18 cellular contexts compared by ENCODE assay signal in the genomic region with DNA sequence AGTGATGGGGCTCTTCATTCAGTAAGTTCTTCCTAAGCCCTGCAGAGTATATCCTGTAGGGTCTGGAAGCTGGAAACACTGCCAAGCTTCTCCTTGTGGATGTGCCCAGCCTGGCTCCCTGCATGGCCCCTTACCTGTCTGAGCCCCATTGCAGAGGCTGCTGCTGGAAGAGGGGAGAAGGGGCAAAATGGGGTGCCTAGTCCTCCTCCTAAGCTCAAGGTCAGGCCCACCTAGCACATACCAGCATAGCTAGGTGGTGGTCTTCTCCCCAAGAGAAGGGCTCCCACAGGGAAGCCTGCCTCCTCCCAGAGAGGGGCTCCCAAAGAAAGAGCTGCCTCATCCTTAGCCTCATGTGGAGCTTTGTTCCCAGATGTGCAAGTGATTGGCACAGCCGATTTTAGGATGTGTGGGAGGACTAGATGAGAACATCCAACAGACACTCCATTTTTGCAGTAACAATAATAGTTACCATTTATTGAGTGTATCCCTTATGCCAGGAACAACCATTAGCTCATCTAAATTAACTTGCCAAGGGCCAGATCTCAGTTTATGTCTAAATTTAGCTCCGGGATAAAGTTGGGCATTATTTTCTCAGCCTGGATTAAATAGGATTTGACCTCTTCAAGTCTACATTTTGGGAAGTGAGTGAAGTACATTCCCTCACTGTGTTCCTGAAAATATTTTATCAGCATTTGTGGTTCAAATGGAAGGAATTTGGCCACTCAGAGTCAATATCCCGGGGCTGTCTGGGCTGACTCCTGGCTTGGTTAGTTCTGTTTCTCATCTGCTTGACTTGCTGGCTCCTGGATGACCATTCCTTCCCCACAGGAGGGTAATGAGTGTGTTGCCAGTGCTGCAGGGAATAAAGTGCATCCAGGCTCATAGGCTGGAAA.
DNase-seq lines count a peak whose midpoint lies in the region; ATAC-seq and TF ChIP-seq lines count a peak whose summit lies in the region.
"Had no signal": no experiment of that assay in that cellular context is flagged by ENCODE, and none has a peak within 500 bp of the region (broad histone marks: within the 10 kb centered on the region; RNA-seq: fewer than 3 reads in every experiment).

No MANE protein-coding gene starts in this region.

- H3K36me3 ChIP-seq in IMR-90 (ENCODE audit: control insufficient read depth, insufficient read depth, low read length), result no peaks in the 10 kb centered on the region
- no peaks in the 10 kb centered on the region for H3K36me3 ChIP-seq in body of pancreas (replicated peaks in 1 of 2; ENCODE audit: insufficient read depth in 1 of 2, low read depth in 2 of 2)
- no peaks in the 10 kb centered on the region for H3K36me3 ChIP-seq in mesenchymal stem cell (ENCODE audit: control insufficient read depth in 1 of 2, insufficient read depth in 2 of 2, low read depth in 1 of 2, low read length in 2 of 2)
- no peaks in the 10 kb centered on the region for H3K36me3 ChIP-seq in uterus
- H3K36me3 ChIP-seq in endodermal cell (ENCODE audit: control insufficient read depth, insufficient read depth, low read length), result no peaks in the 10 kb centered on the region
- H3K36me3 ChIP-seq: brain microvascular endothelial cell, thyroid gland had no signal

- H2BK12ac ChIP-seq in mesenchymal stem cell (ENCODE audit: low read length in 2 of 2), result no peak overlapping the region

- H3K4ac ChIP-seq in IMR-90 (ENCODE audit: low read depth, low read length) (no peak overlapping the region), mesenchymal stem cell (ENCODE audit: low read depth in 1 of 2, low read length in 2 of 2) (no peak overlapping the region)

- H2AK5ac ChIP-seq in IMR-90 (ENCODE audit: low read depth, low read length), result no peak overlapping the region
- peak overlapping the region; percentile 1 for H2AK5ac ChIP-seq in mesenchymal stem cell (ENCODE audit: low read length, severe bottlenecking)

- POLR2A ChIA-PET in IMR-90 (lab: Charles Lee; ENCODE audit: unreplicated experiment), result no interaction called here

- ATAC-seq in IMR-90 (ENCODE audit: low read depth), result no peak
- peak; percentile 62 for ATAC-seq in body of pancreas
- ATAC-seq: activated CD8-positive, alpha-beta T cell treated with anti-CD3 and anti-CD28 coated beads for 36 hours had no signal

- H3K23ac ChIP-seq in IMR-90 (ENCODE audit: low read depth, low read length) (no peak overlapping the region), mesenchymal stem cell (ENCODE audit: low read length in 2 of 2) (no peak overlapping the region)

- no peak overlapping the region for H2BK20ac ChIP-seq in IMR-90 (ENCODE audit: low read depth, low read length)

- H3K27ac ChIP-seq in IMR-90 (ENCODE audit: insufficient read depth, low read length), result no peak overlapping the region
- no peak overlapping the region for H3K27ac ChIP-seq in body of pancreas
- no peak overlapping the region for H3K27ac ChIP-seq in mesenchymal stem cell (ENCODE audit: low read length, poor library complexity, severe bottlenecking)
- H3K27ac ChIP-seq in uterus, result peak overlapping the region; percentile 81 to 83
- H3K27ac ChIP-seq in endodermal cell (ENCODE audit: low read depth, low read length), result no peak overlapping the region
- H3K27ac ChIP-seq: brain microvascular endothelial cell, SK-N-MC, thyroid gland had no signal

- no peak for TF ChIP-seq POLR2A in IMR-90 (IDR thresholded peaks at IDR 0.05; ENCODE audit: low read depth, low read length)
- no peak for TF ChIP-seq POLR2A in body of pancreas (IDR thresholded peaks at IDR 0.05)
- no peak for TF ChIP-seq POLR2A in uterus (IDR thresholded peaks at IDR 0.05)

- dilution Hi-C loops in IMR-90 (cut with HindIII; ENCODE audit: low sequenced_read_pairs, unreplicated experiment), result no loop called here

- no CpG with 5 or more reads among the region's 3 CpGs for WGBS in IMR-90 (ENCODE audit: extremely low coverage in 2 of 2, insufficient read length in 1 of 2), 2 experiments
- 79 to 88% methylated on average over 3 of the region's 3 CpGs for WGBS in body of pancreas, 2 donors
- 57% methylated on average over 3 of the region's 3 CpGs for WGBS in mesenchymal stem cell
- 88 to 89% methylated on average over 3 of the region's 3 CpGs for WGBS in endodermal cell (ENCODE audit: insufficient coverage in 1 of 2, insufficient read length in 1 of 2), 2 experiments

- no peaks in the 10 kb centered on the region for H3K79me1 ChIP-seq in IMR-90 (ENCODE audit: low read depth in 1 of 2, low read length in 2 of 2)
- H3K79me1 ChIP-seq in mesenchymal stem cell (replicated peaks; ENCODE audit: low read length, poor library complexity, severe bottlenecking), result no peaks in the 10 kb centered on the region

- no peak overlapping the region for H2AK9ac ChIP-seq in IMR-90 (replicated peaks; ENCODE audit: low read depth, low read length, poor library complexity)

- H3K9me3 ChIP-seq in IMR-90 (ENCODE audit: control insufficient read depth, insufficient read depth, low read length) (no peaks in the 10 kb centered on the region), body of pancreas (no peaks in the 10 kb centered on the region), mesenchymal stem cell (ENCODE audit: control insufficient read depth, low read length) (no peaks in the 10 kb centered on the region), uterus (no peaks in the 10 kb centered on the region), endodermal cell (ENCODE audit: control insufficient read depth, low read length) (no peaks in the 10 kb centered on the region)
- H3K9me3 ChIP-seq: thyroid gland had no signal

- no peak overlapping the region for H2BK5ac ChIP-seq in IMR-90 (ENCODE audit: low read depth, low read length, poor library complexity, severe bottlenecking)
- no peak overlapping the region for H2BK5ac ChIP-seq in mesenchymal stem cell (ENCODE audit: low read depth, low read length, poor library complexity, severe bottlenecking)

- H3K27me3 ChIP-seq in IMR-90 (ENCODE audit: control insufficient read depth, insufficient read depth, low read length) (peaks cover 23% of the 10 kb centered on the region), body of pancreas (no peaks in the 10 kb centered on the region), mesenchymal stem cell (ENCODE audit: control insufficient read depth in 1 of 2, insufficient read depth in 1 of 2, low read length in 2 of 2) (peaks cover 0 to 9% of the 10 kb centered on the region in 2 experiments), uterus (no peaks in the 10 kb centered on the region), endodermal cell (ENCODE audit: control insufficient read depth, insufficient read depth, low read length, poor library complexity, severe bottlenecking) (no peaks in the 10 kb centered on the region)
- H3K27me3 ChIP-seq: thyroid gland had no signal

- H3K9ac ChIP-seq in IMR-90 (ENCODE audit: low read depth, low read length), result no peak overlapping the region
- H3K9ac ChIP-seq in mesenchymal stem cell (ENCODE audit: low read length), result peak overlapping the region; percentile 39
- H3K9ac ChIP-seq in endodermal cell (ENCODE audit: extremely low read depth, low read length, poor library complexity, severe bottlenecking), result no peak overlapping the region

- no peak overlapping the region for H3K4me3 Mint-ChIP-seq in endodermal cell
- H3K4me3 Mint-ChIP-seq: activated CD8-positive, alpha-beta T cell treated with anti-CD3 and anti-CD28 coated beads for 36 hours; CD4-positive, alpha-beta memory T cell; naive B cell had no signal

- DNase-seq in IMR-90, result peak; percentile 11
- DNase-seq in body of pancreas, result peak in 1 of 4 donors; percentile 32
- DNase-seq in mesenchymal stem cell, result no peak
- DNase-seq in uterus, result peak; percentile 61 to 67
- DNase-seq in endodermal cell, result no peak
- no peak for DNase-seq in foreskin fibroblast
- no peak for DNase-seq in NCI-H1930 (lab: John Stamatoyannopoulos, UW)
- DNase-seq: activated CD8-positive, alpha-beta T cell treated with anti-CD3 and anti-CD28 coated beads for 36 hours; activated effector memory CD4-positive, alpha-beta T cell treated with Interleukin-2 at 50 U/mL for 16 hours; brain microvascular endothelial cell; CD4-positive, alpha-beta memory T cell; effector CD8-positive, alpha-beta T cell; GF-D8; naive B cell; NCI-H1092; stimulated activated CD4-positive, alpha-beta T cell treated with anti-CD3 and anti-CD28 coated beads, Interleukin-1b, Interleukin-23, amount 100 ng/mL, for 48 hours; thyroid gland had no signal

- CTCF ChIA-PET in IMR-90 (lab: Yijun Ruan, JAX), result interaction anchor here (1.7 to 1.9 kb wide), 2 partner anchors 10 to 267 kb away, joined by 5 to 7 read pairs; no protein-coding TSS in a partner anchor

- H4K8ac ChIP-seq in IMR-90 (ENCODE audit: low read depth in 2 of 2, low read length in 2 of 2) (no peak overlapping the region), mesenchymal stem cell (ENCODE audit: low read length) (no peak overlapping the region)

- peaks cover 15% of the 10 kb centered on the region for H3K27me3 Mint-ChIP-seq in endodermal cell (ENCODE audit: insufficient read depth)

- no peaks in the 10 kb centered on the region for H3K4me1 Mint-ChIP-seq in endodermal cell
- H3K4me1 Mint-ChIP-seq: naive B cell had no signal

- no peak overlapping the region for H4K5ac ChIP-seq in IMR-90 (ENCODE audit: low read depth, low read length)

- in situ Hi-C loops in IMR-90 (cut with MboI; ENCODE audit: low sequenced_read_pairs), result loop anchor here (5.0 kb wide), 1 partner anchor 266 kb away; no protein-coding TSS in a partner anchor

- H3K56ac ChIP-seq in IMR-90 (ENCODE audit: extremely low read depth, insufficient read depth, low read length), result no peak overlapping the region

- H3K27ac Mint-ChIP-seq in endodermal cell, result no peak overlapping the region
- H3K27ac Mint-ChIP-seq: activated CD8-positive, alpha-beta T cell treated with anti-CD3 and anti-CD28 coated beads for 36 hours; CD4-positive, alpha-beta memory T cell; naive B cell had no signal

- no peaks in the 10 kb centered on the region for H3K9me1 ChIP-seq in IMR-90 (ENCODE audit: insufficient read depth, low read length)

- H2BK120ac ChIP-seq in IMR-90 (ENCODE audit: low read depth, low read length), result no peak overlapping the region
- H2BK120ac ChIP-seq in mesenchymal stem cell (ENCODE audit: low read depth, low read length), result no peak overlapping the region

- H4K91ac ChIP-seq in IMR-90 (ENCODE audit: insufficient read depth, low read depth, low read length) (no peak overlapping the region), mesenchymal stem cell (ENCODE audit: low read length) (no peak overlapping the region)

- no peaks in the 10 kb centered on the region for H3K9me3 Mint-ChIP-seq in endodermal cell
- H3K9me3 Mint-ChIP-seq: activated CD8-positive, alpha-beta T cell treated with anti-CD3 and anti-CD28 coated beads for 36 hours had no signal

- H3K18ac ChIP-seq in IMR-90 (ENCODE audit: low read depth, low read length) (no peak overlapping the region), mesenchymal stem cell (ENCODE audit: low read depth in 1 of 2, low read length in 2 of 2) (no peak overlapping the region)

- H2BK15ac ChIP-seq in IMR-90 (ENCODE audit: low read depth, low read length), result no peak overlapping the region
- H2BK15ac ChIP-seq in mesenchymal stem cell (ENCODE audit: low read depth, poor library complexity, severe bottlenecking), result no peak overlapping the region

- no peaks in the 10 kb centered on the region for H3K4me1 ChIP-seq in IMR-90 (ENCODE audit: control insufficient read depth, insufficient read depth, low read length)
- H3K4me1 ChIP-seq in body of pancreas, result no peaks in the 10 kb centered on the region
- H3K4me1 ChIP-seq in mesenchymal stem cell (ENCODE audit: control insufficient read depth, insufficient read depth, low read depth, low read length), result peaks cover 3% of the 10 kb centered on the region
- peaks cover 7 to 14% of the 10 kb centered on the region in 2 donors for H3K4me1 ChIP-seq in uterus
- no peaks in the 10 kb centered on the region for H3K4me1 ChIP-seq in endodermal cell (ENCODE audit: control insufficient read depth, insufficient read depth, low read length)
- H3K4me1 ChIP-seq: thyroid gland had no signal

- H4K20me1 ChIP-seq in IMR-90 (ENCODE audit: insufficient read depth, low read length), result no peaks in the 10 kb centered on the region

- BruUV-seq in IMR-90 (replicated peaks; lab: Mats Ljungman, UMichigan), result no TSS peak

- TF ChIP-seq CTCF in IMR-90 (conservative IDR thresholded peaks at IDR 0.05; ENCODE audit: low read depth, low read length) (no peak), body of pancreas (IDR thresholded peaks at IDR 0.05) (no peak), uterus (IDR thresholded peaks at IDR 0.05) (no peak), endodermal cell (conservative IDR thresholded peaks at IDR 0.05) (no peak), foreskin fibroblast (IDR thresholded peaks at IDR 0.05; ENCODE audit: low read depth, low read length) (no peak)

- H3K14ac ChIP-seq in IMR-90 (replicated peaks; ENCODE audit: low read depth, low read length), result no peak overlapping the region
- H3K14ac ChIP-seq in mesenchymal stem cell (ENCODE audit: low read length in 2 of 2), result no peak overlapping the region

- TF ChIP-seq RAD21 in IMR-90 (IDR thresholded peaks at IDR 0.05; ENCODE audit: low read length), result no peak

- no peaks in the 10 kb centered on the region for H3K36me3 Mint-ChIP-seq in endodermal cell (ENCODE audit: low read depth)
- H3K36me3 Mint-ChIP-seq: CD4-positive, alpha-beta memory T cell; naive B cell had no signal

- H2AFZ ChIP-seq in IMR-90 (replicated peaks; ENCODE audit: low read length, poor library complexity) (no peak overlapping the region), mesenchymal stem cell (ENCODE audit: low read depth, low read length) (no peak overlapping the region)

- intact Hi-C loops in IMR-90 (cut with micrococcal nuclease) (loop anchor here (5.0 kb wide), 3 partner anchors 184 to 251 kb away; a partner anchor contains a TSS), body of pancreas (cut with DNase I) (no loop called here), uterus (cut with DNase I; ENCODE audit: low total_unique reads) (loop anchor here (5.0 kb wide), 1 partner anchor 266 kb away; no protein-coding TSS in a partner anchor)

- H3K4me2 ChIP-seq in IMR-90 (ENCODE audit: low read depth, low read length) (no peak overlapping the region), mesenchymal stem cell (ENCODE audit: low read length, poor library complexity, severe bottlenecking) (no peak overlapping the region)

- H3K4me3 ChIP-seq in IMR-90 (ENCODE audit: insufficient read depth, low read depth, low read length) (no peak overlapping the region), body of pancreas (no peak overlapping the region), mesenchymal stem cell (ENCODE audit: insufficient read depth in 1 of 2, low read depth in 1 of 2, low read length in 2 of 2) (no peak overlapping the region), uterus (no peak overlapping the region), endodermal cell (ENCODE audit: low read length) (no peak overlapping the region), foreskin fibroblast (ENCODE audit: low read depth in 1 of 2, low read length in 2 of 2) (no peak overlapping the region)
- H3K4me3 ChIP-seq: SK-N-MC, thyroid gland had no signal

Comparison
In these comparisons a context has a peak if more than half of its experiments do, and no peak if none do; other contexts are left out.
1. DNase-seq: peak in IMR-90 (single experiment) and uterus (2 of 2); none in mesenchymal stem cell (single experiment), endodermal cell (single experiment), foreskin fibroblast (0 of 2) and NCI-H1930 (0 of 2).
2. H3K27ac ChIP-seq: peak in uterus (2 of 2); none in IMR-90 (single experiment), body of pancreas (0 of 4), mesenchymal stem cell (single experiment) and endodermal cell (single experiment).